ENCODE assay signal across 18 cellular contexts in the genomic region with DNA sequence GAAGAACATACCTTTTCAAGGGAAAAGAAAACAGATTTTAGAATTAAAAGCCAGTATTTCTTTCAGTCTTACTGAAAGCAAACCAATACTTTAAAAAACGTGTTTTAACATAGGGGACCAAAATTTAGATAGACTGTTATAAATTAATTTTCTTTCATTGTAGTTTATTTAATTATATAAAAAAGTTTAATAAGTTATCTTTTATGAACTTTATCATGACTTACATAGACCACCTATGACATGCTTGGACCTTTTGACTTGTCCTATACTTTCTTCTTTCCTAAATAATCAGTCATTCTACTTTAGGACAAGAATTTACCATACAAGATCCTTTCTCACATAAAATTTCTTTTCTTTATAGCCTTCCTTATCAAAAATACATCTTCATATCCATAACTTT.
DNase-seq lines count a peak whose midpoint lies in the region; ATAC-seq and TF ChIP-seq lines count a peak whose summit lies in the region.
"Had no signal": no experiment of that assay in that cellular context is flagged by ENCODE, and none has a peak within 500 bp of the region (broad histone marks: within the 10 kb centered on the region; RNA-seq: fewer than 3 reads in every experiment).

No MANE protein-coding gene starts in this region.

- no peak overlapping the region for H3K4me3 Mint-ChIP-seq in WTC11
- H3K4me3 Mint-ChIP-seq: CD8-positive, alpha-beta memory T cell; T-helper 1 cell treated with Interleukin-12 subunit alpha and Interleukin-12 subunit beta and Interleukin-4 antibody, amounts not matched to agents 30 μg/mL and 1 μg/mL, for 36 hours had no signal

- no peak for TF ChIP-seq POLR2A in HCT116 (IDR thresholded peaks at IDR 0.05; ENCODE audit: borderline replicate concordance, extremely low read depth, insufficient read depth, insufficient read length)

- H3K27me3 ChIP-seq in HCT116 (ENCODE audit: insufficient read depth, low read length) = no peaks in the 10 kb centered on the region
- H3K27me3 ChIP-seq: BLaER1 had no signal

- H3K4me3 ChIP-seq in HCT116 (replicated peaks in 1 of 2; ENCODE audit: low read depth in 1 of 2, low read length in 2 of 2) (no peak overlapping the region), fibroblast of mammary gland (ENCODE audit: control insufficient read depth, low read depth, low read length) (no peak overlapping the region)
- H3K4me3 ChIP-seq: BLaER1 had no signal

- H3K9me3 ChIP-seq in HCT116 (ENCODE audit: control insufficient read depth in 1 of 2, insufficient read depth in 1 of 2, low read depth in 1 of 2, low read length in 2 of 2) = peaks cover 6 to 9% of the 10 kb centered on the region in 2 experiments; a peak in 3 of 4 replicates

- TF ChIP-seq RAD21 in HCT116 (IDR thresholded peaks at IDR 0.05; ENCODE audit: low read depth) = no peak

- no peak overlapping the region for H3K27ac ChIP-seq in HCT116 (ENCODE audit: low read depth, low read length)
- H3K27ac ChIP-seq: BLaER1 had no signal

- H3K36me3 ChIP-seq in HCT116 (ENCODE audit: control insufficient read depth in 1 of 2, insufficient read depth in 2 of 2, low read length in 2 of 2) = 0 out of 4 replicates have a peak, but pooled peaks cover 0 to 4% of the 10 kb centered on the region in 2 experiments

- H3K36me3 Mint-ChIP-seq in WTC11 = peaks cover 45% of the 10 kb centered on the region

- H3K4me2 ChIP-seq in HCT116 (ENCODE audit: low read length) = no peak overlapping the region
- H3K4me2 ChIP-seq: BLaER1 had no signal

- no peak overlapping the region for H3K9ac ChIP-seq in HCT116 (ENCODE audit: low read length)
- H3K9ac ChIP-seq: BLaER1 had no signal

- no peaks in the 10 kb centered on the region for H3K79me2 ChIP-seq in HCT116 (ENCODE audit: insufficient read depth, low read length)

- H3K4me1 ChIP-seq in HCT116 (ENCODE audit: control insufficient read depth in 1 of 2, insufficient read depth in 2 of 2, low read length in 2 of 2) = peaks cover 0 to 7% of the 10 kb centered on the region in 2 experiments; a peak in 1 of 4 replicates

- H3K27me3 Mint-ChIP-seq in WTC11 (ENCODE audit: low read depth) = no peaks in the 10 kb centered on the region; the same call in 1 of the 2 replicates
- H3K27me3 Mint-ChIP-seq: CD8-positive, alpha-beta memory T cell had no signal

- no peaks in the 10 kb centered on the region for H3K9me2 ChIP-seq in HCT116 (ENCODE audit: insufficient read depth)

- ATAC-seq in HCT116 (no peak), WTC11 (no peak)
- no peak for ATAC-seq in stimulated activated naive CD8-positive, alpha-beta T cell treated with anti-CD3 and anti-CD28 coated beads, Interleukin-15, Interleukin-2, amounts not matched to agents 100 U/mL and 50 U/mL, for 24 hours
- ATAC-seq: Panc1 had no signal

- no peak overlapping the region for H3K27ac Mint-ChIP-seq in WTC11
- H3K27ac Mint-ChIP-seq: T-helper 1 cell treated with Interleukin-12 subunit alpha and Interleukin-12 subunit beta and Interleukin-4 antibody, amounts not matched to agents 30 μg/mL and 1 μg/mL, for 36 hours had no signal

- H4K20me1 ChIP-seq in HCT116 (ENCODE audit: insufficient read depth) = no peaks in the 10 kb centered on the region
- H4K20me1 ChIP-seq: BLaER1 had no signal

- H3K4me1 Mint-ChIP-seq in WTC11 = no peaks in the 10 kb centered on the region
- H3K4me1 Mint-ChIP-seq: CD8-positive, alpha-beta memory T cell had no signal

- CTCF ChIA-PET in HCT116 (lab: Charles Lee) = interaction anchor here (0.7 kb wide), 1 partner anchor 9 kb away, joined by 3 read pairs; no protein-coding TSS in a partner anchor
- CTCF ChIA-PET in WTC11 (lab: Charles Lee) = no interaction called here

- BruUV-seq in HCT116 (replicated peaks; lab: Mats Ljungman, UMichigan) = no TSS peak

- TF ChIP-seq CTCF in HCT116 (IDR thresholded peaks at IDR 0.05 in 2 of 3, conservative IDR thresholded peaks at IDR 0.05 in 1 of 3; ENCODE audit: borderline replicate concordance in 1 of 3, insufficient read depth in 1 of 3, low read depth in 2 of 3, low read length in 2 of 3) (no peak), fibroblast of mammary gland (conservative IDR thresholded peaks at IDR 0.05; ENCODE audit: control insufficient read depth, insufficient read depth, low read depth, low read length) (no peak), WTC11 (IDR thresholded peaks at IDR 0.05) (no peak)

- RAD21 ChIA-PET in HCT116 (lab: Charles Lee; ENCODE audit: low non-redundant PET in 1 of 2, low total read pairs in 2 of 2, uncharacterized antibody in 2 of 2, unreplicated experiment in 2 of 2) = no interaction called here

- POLR2A ChIA-PET in HCT116 (lab: Charles Lee) (no interaction called here), WTC11 (lab: Charles Lee) (no interaction called here)

- intact Hi-C loops in HCT116 (cut with micrococcal nuclease) = no loop called here

- peak; percentile 49 for DNase-seq in ELR (ENCODE audit: low read depth)
- peak; percentile 42 for DNase-seq in HCT116 (ENCODE audit: low read depth, low spot score)
- peak; percentile 33 for DNase-seq in OCI-M1 (lab: John Stamatoyannopoulos, UW)
- peak; percentile 31 for DNase-seq in fibroblast of mammary gland (ENCODE audit: low read depth)
- DNase-seq in WTC11 (ENCODE audit: low spot score) = no peak
- DNase-seq in stimulated activated naive CD8-positive, alpha-beta T cell treated with anti-CD3 and anti-CD28 coated beads, Interleukin-15, Interleukin-2, amounts not matched to agents 100 U/mL and 50 U/mL, for 24 hours = no peak
- DNase-seq in effector CD4-positive, alpha-beta T cell = no peak
- DNase-seq: CD8-positive, alpha-beta memory T cell; EL; H7; IMR-90; NCI-H1105; NCI-H187 treated with DMSO at 0.1 percent for 48 hours; NCI-H524 treated with DMSO at 0.1 percent for 48 hours; SHP77 had no signal

- peaks cover 48% of the 10 kb centered on the region for H3K9me3 Mint-ChIP-seq in WTC11

- H2AFZ ChIP-seq in HCT116 (ENCODE audit: low read depth, low read length, poor library complexity, severe bottlenecking) = no peak overlapping the region

TF ChIP-seq in HCT116, 20 proteins besides CTCF, POLR2A, EP300 and RAD21:
- no peak for TF ChIP-seq YY1 (IDR thresholded peaks at IDR 0.05; ENCODE audit: extremely low read depth, insufficient replicate concordance, low read depth, low read length)
- no peak for TF ChIP-seq POLR2AphosphoS5 (IDR thresholded peaks at IDR 0.05; ENCODE audit: low read depth, low read length)
- TF ChIP-seq CBX3 (IDR thresholded peaks at IDR 0.05; ENCODE audit: low read depth) = peak; percentile 29; the same call in 1 of the 2 replicates
- TF ChIP-seq EZH2phosphoT487 (IDR thresholded peaks at IDR 0.05; ENCODE audit: borderline replicate concordance) = no peak
TF ChIP-seq in HCT116: peak in this region for 1.

TF ChIP-seq in WTC11, 78 proteins besides CTCF, POLR2A, EP300 and RAD21:
- TF ChIP-seq TP53 (CRISPR knock-in tag; IDR thresholded peaks at IDR 0.05) (no peak), E2F1 (CRISPR knock-in tag; IDR thresholded peaks at IDR 0.05) (no peak)

Comparison
In these comparisons a context has a peak if more than half of its experiments do, and no peak if none do; other contexts are left out.
1. DNase-seq: peak in ELR (single experiment), HCT116 (single experiment), OCI-M1 (single experiment) and fibroblast of mammary gland (single experiment); none in WTC11 (single experiment), stimulated activated naive CD8-positive, alpha-beta T cell treated with anti-CD3 and anti-CD28 coated beads, Interleukin-15, Interleukin-2, amounts not matched to agents 100 U/mL and 50 U/mL, for 24 hours (single experiment) and effector CD4-positive, alpha-beta T cell (single experiment).